In the genomic region with DNA sequence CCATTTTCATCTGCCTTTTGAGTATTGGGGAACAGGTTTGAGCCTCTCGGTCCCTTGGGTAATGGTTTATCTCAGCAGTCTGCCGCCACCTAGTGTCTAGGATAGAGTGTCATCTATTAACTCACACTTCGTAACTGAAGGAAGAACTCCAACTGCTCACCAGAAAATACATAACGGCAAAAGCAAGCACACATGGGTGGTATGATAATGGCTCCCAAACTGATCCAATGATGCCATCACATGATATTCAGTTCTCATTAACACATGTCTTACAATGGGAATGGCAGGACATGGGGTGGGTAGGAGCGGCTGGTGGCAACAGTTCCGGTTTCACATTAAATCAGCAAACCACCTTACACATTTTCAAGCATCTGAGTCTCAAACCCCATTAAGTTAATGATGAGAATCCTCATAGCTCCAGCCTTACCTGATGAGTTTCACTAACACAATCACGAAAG, we compare ENCODE assay signal across 9 cellular contexts.
A peak's percentile ranks its signal among the peaks of the same experiment; 100 is the strongest.
DNase-seq lines count a peak whose midpoint lies in the region; ATAC-seq, FAIRE-seq and TF ChIP-seq lines count a peak whose summit lies in the region.
"Had no signal": no experiment of that assay in that cellular context is flagged by ENCODE, and none has a peak within 500 bp of the region (broad histone marks: within the 10 kb centered on the region; RNA-seq: fewer than 3 reads in every experiment).

No MANE protein-coding gene starts in this region.

- no peaks in the 10 kb centered on the region for H3K27me3 Mint-ChIP-seq in astrocyte (ENCODE audit: low read depth, unreplicated experiment)

- TF ChIP-seq CTCF in KMS-11 (conservative IDR thresholded peaks at IDR 0.05; ENCODE audit: low read depth, low read length) (peak; percentile 83), astrocyte (IDR thresholded peaks at IDR 0.05; ENCODE audit: insufficient read depth, low read depth, low read length) (peak; percentile 81)

- peak; percentile 60 for DNase-seq in RCC 7860 (ENCODE audit: low spot score)
- DNase-seq in astrocyte (ENCODE audit: low read depth): peak; percentile 42
- DNase-seq in iPS-NIHi7 (ENCODE audit: extremely low spot score): peak; percentile 59
- peak; percentile 58 for DNase-seq in stimulated activated CD4-positive, alpha-beta T cell treated with anti-CD3 and anti-CD28 coated beads, Interleukin-15, amount 100 ng/mL, for 24 hours

- H3K27ac Mint-ChIP-seq in astrocyte (ENCODE audit: unreplicated experiment): no peak overlapping the region

- H3K4me1 ChIP-seq in KMS-11 (ENCODE audit: low read depth, poor library complexity, severe bottlenecking) (no peaks in the 10 kb centered on the region), astrocyte (ENCODE audit: insufficient read depth, low read length) (peaks cover 14% of the 10 kb centered on the region)

- no peak overlapping the region for H3K9ac ChIP-seq in KMS-11
- H3K9ac ChIP-seq in astrocyte (ENCODE audit: low read length): no peak overlapping the region

- H3K27me3 ChIP-seq in KMS-11 (ENCODE audit: insufficient read depth, low read depth): no peaks in the 10 kb centered on the region
- no peaks in the 10 kb centered on the region for H3K27me3 ChIP-seq in astrocyte (ENCODE audit: insufficient read depth, low read length)

- H3K4me2 ChIP-seq in KMS-11 (peak overlapping the region; percentile 44; the same call in 1 of the 2 replicates), astrocyte (ENCODE audit: low read length) (peak overlapping the region; percentile 27)

- no peaks in the 10 kb centered on the region for H3K9me3 Mint-ChIP-seq in astrocyte (ENCODE audit: unreplicated experiment)

- H3K27ac ChIP-seq in KMS-11 (no peak overlapping the region), astrocyte (ENCODE audit: low read depth, low read length) (no peak overlapping the region)

- FAIRE-seq in G401.6 (lab: Jason Lieb, UNC) (peak; percentile 69), RCC 7860 (lab: Jason Lieb, UNC) (peak; percentile 59), astrocyte (lab: Jason Lieb, UNC) (peak; percentile 92)
- FAIRE-seq: colon had no signal

- H4K20me1 ChIP-seq in KMS-11 (ENCODE audit: insufficient read depth) (no peaks in the 10 kb centered on the region; the same call in 1 of the 2 replicates), astrocyte (ENCODE audit: insufficient read depth, low read length) (no peaks in the 10 kb centered on the region)

- H3K36me3 ChIP-seq in KMS-11 (ENCODE audit: insufficient read depth): no peaks in the 10 kb centered on the region
- no peaks in the 10 kb centered on the region for H3K36me3 ChIP-seq in astrocyte (ENCODE audit: insufficient read depth, low read length)

- no peaks in the 10 kb centered on the region for H3K36me3 Mint-ChIP-seq in astrocyte (ENCODE audit: low read depth, unreplicated experiment)

- H3K4me1 Mint-ChIP-seq in astrocyte (ENCODE audit: low read depth, unreplicated experiment): peaks cover 36% of the 10 kb centered on the region

- H3K4me3 ChIP-seq in KMS-11 (IDR thresholded peaks at IDR 0.05; ENCODE audit: insufficient read depth, low read depth, low read length) (no peak overlapping the region), astrocyte (ENCODE audit: insufficient read depth, low read depth, low read length) (no peak overlapping the region)

- no peak overlapping the region for H3K4me3 Mint-ChIP-seq in astrocyte (ENCODE audit: unreplicated experiment)

- H3K9me3 ChIP-seq in astrocyte (ENCODE audit: insufficient read depth, low read depth, low read length): no peaks in the 10 kb centered on the region

- H3K79me2 ChIP-seq in KMS-11 (ENCODE audit: insufficient read depth, low read depth) (no peaks in the 10 kb centered on the region), astrocyte (ENCODE audit: insufficient read depth, low read length) (no peaks in the 10 kb centered on the region)

- peak overlapping the region; percentile 61 for H2AFZ ChIP-seq in KMS-11 (ENCODE audit: low read depth)
- H2AFZ ChIP-seq in astrocyte (ENCODE audit: low read depth, low read length): peak overlapping the region; percentile 28

- ATAC-seq in GM21529 (IDR thresholded peaks at IDR 0.05; ENCODE audit: unreplicated experiment): peak; percentile 36
- no peak for ATAC-seq in HG02840 (IDR thresholded peaks at IDR 0.05; ENCODE audit: low FRiP score, unreplicated experiment)
